ENCODE assay signal across 8 cellular contexts in the genomic region with DNA sequence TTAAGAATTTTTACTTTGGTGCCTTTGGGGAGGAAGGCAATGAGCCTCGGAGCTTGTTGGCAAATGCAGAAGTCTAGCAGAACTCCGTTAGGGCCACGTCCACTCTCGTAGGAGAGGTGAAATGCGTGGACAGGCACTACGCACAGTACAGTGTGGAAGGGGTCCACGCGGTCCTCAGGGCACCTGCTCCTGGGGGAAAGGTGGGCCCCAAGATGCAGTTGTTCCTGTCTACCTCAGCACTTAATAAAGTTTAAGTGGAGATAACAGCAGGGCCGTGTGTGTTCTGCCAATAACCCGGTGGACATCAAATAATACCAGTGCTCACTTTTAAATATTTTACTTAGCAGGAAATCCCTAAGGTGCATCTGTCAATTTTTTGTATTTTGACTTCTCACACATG. TPM values are rescaled to one million over a fixed set of nuclear protein-coding genes. Genes with fewer than 3 reads are reported as not detected.
DNase-seq lines count a peak whose midpoint lies in the region; ATAC-seq, FAIRE-seq and TF ChIP-seq lines count a peak whose summit lies in the region.

No MANE protein-coding gene starts in this region.

- H3K36me3 Mint-ChIP-seq in activated naive CD4-positive, alpha-beta T cell treated with anti-CD3 and anti-CD28 coated beads, Interleukin-2, amount 10 ng/mL, durations not matched to agents 7 days and 5 days = peaks cover 3% of the 10 kb centered on the region

- H3K79me2 ChIP-seq in HepG2 (ENCODE audit: insufficient read depth, low read length) = peaks cover 46% of the 10 kb centered on the region

- FAIRE-seq in HepG2 (lab: Jason Lieb, UNC) = no peak

- H3K4me1 ChIP-seq in adipocyte (ENCODE audit: control insufficient read depth, insufficient read depth, low read length) (peaks cover 31% of the 10 kb centered on the region), HepG2 (ENCODE audit: insufficient read depth, low read length) (peaks cover 60% of the 10 kb centered on the region), tibial artery (peaks cover 0 to 48% (median 32%) of the 10 kb centered on the region in 4 donors)

- H3K4me1 Mint-ChIP-seq in activated naive CD4-positive, alpha-beta T cell treated with anti-CD3 and anti-CD28 coated beads, Interleukin-2, amount 10 ng/mL, durations not matched to agents 7 days and 5 days = peaks cover 30% of the 10 kb centered on the region

- no peak for TF ChIP-seq RAD21 in HepG2 (CRISPR knock-in tag; IDR thresholded peaks at IDR 0.05)

- H3K9me3 Mint-ChIP-seq in activated naive CD4-positive, alpha-beta T cell treated with anti-CD3 and anti-CD28 coated beads, Interleukin-2, amount 10 ng/mL, durations not matched to agents 7 days and 5 days = no peaks in the 10 kb centered on the region

- no peak for TF ChIP-seq CTCF in HepG2 (CRISPR knock-in tag; IDR thresholded peaks at IDR 0.05)
- TF ChIP-seq CTCF in tibial artery (IDR thresholded peaks at IDR 0.05) = no peak

- no peak for ATAC-seq in HepG2

- TF ChIP-seq POLR2A in HepG2 (IDR thresholded peaks at IDR 0.05; ENCODE audit: insufficient read depth in 1 of 2, low read depth in 2 of 2, low read length in 2 of 2) = no peak

- peak overlapping the region; percentile 80 for H3K4me3 Mint-ChIP-seq in activated naive CD4-positive, alpha-beta T cell treated with anti-CD3 and anti-CD28 coated beads, Interleukin-2, amount 10 ng/mL, durations not matched to agents 7 days and 5 days

- WGBS in HepG2 (ENCODE audit: low lambda C conversion rate) = 13% methylated on average over 10 of the region's 10 CpGs

- H3K27ac ChIP-seq in HepG2 (ENCODE audit: extremely low read length, insufficient read depth, low read length) (no peak overlapping the region), tibial artery (peak overlapping the region; percentile 59 to 95)

- intact Hi-C loops in HepG2 (cut with micrococcal nuclease; ENCODE audit: unreplicated experiment) = no loop called here
- intact Hi-C loops in tibial artery (cut with DNase I; ENCODE audit: low total_unique reads) = no loop called here

- peak overlapping the region; percentile 89 for H3K4me3 ChIP-seq in adipocyte (ENCODE audit: low read length)
- peak overlapping the region; percentile 63 to 95 (median 87) for H3K4me3 ChIP-seq in HepG2 (replicated peaks in 1 of 3; ENCODE audit: insufficient read depth in 1 of 3, low read depth in 2 of 3, low read length in 3 of 3)
- peak overlapping the region; percentile 65 to 83 for H3K4me3 ChIP-seq in tibial artery

- no peak for TF ChIP-seq EP300 in HepG2 (IDR thresholded peaks at IDR 0.05; ENCODE audit: low read depth in 2 of 2, low read length in 2 of 2)
- TF ChIP-seq EP300 in HepG2 (CRISPR knock-in tag; IDR thresholded peaks at IDR 0.05; ENCODE audit: borderline replicate concordance) = no peak

- H3K9me3 ChIP-seq in adipocyte (ENCODE audit: control insufficient read depth, low read length) = no peaks in the 10 kb centered on the region
- no peaks in the 10 kb centered on the region for H3K9me3 ChIP-seq in HepG2 (ENCODE audit: low read length)
- H3K9me3 ChIP-seq in tibial artery = no peaks in the 10 kb centered on the region

- in situ Hi-C loops in HepG2 (cut with HindIII; ENCODE audit: extremely low pct_ligation_motif_present, low pct_unique_long_range_greater_than_20kb) = no loop called here

- H2AFZ ChIP-seq in HepG2 (ENCODE audit: low read length) = no peak overlapping the region

- POLR2A ChIA-PET in HepG2 (lab: Yijun Ruan, JAX) = interaction anchor here (1.7 to 2.5 kb wide), 2 partner anchors 17 to 48 kb away, joined by 5 to 10 read pairs; no protein-coding TSS in a partner anchor

- H3K4me2 ChIP-seq in HepG2 (ENCODE audit: low read depth, low read length) = peak overlapping the region; percentile 78

- TSS peak; percentile 62 for BruUV-seq in HepG2 (replicated peaks; lab: Mats Ljungman, UMichigan)

- no peaks in the 10 kb centered on the region for H3K36me3 ChIP-seq in adipocyte (ENCODE audit: control insufficient read depth, insufficient read depth, low read length, severe bottlenecking)
- no peaks in the 10 kb centered on the region; a peak in 1 of 5 replicates for H3K36me3 ChIP-seq in HepG2 (replicated peaks in 1 of 2; ENCODE audit: control insufficient read depth in 1 of 2, insufficient read depth in 2 of 2, low read length in 2 of 2)
- no peaks in the 10 kb centered on the region for H3K36me3 ChIP-seq in tibial artery

- H3K27ac Mint-ChIP-seq in activated naive CD4-positive, alpha-beta T cell treated with anti-CD3 and anti-CD28 coated beads, Interleukin-2, amount 10 ng/mL, durations not matched to agents 7 days and 5 days = no peak overlapping the region

- H3K9ac ChIP-seq in adipocyte (ENCODE audit: low read length) = peak overlapping the region; percentile 79
- H3K9ac ChIP-seq in HepG2 (ENCODE audit: insufficient read depth, low read depth, low read length) = peak overlapping the region; percentile 72

- no peak for DNase-seq in activated naive CD4-positive, alpha-beta T cell treated with anti-CD3 and anti-CD28 coated beads, Interleukin-2, amount 10 ng/mL, durations not matched to agents 7 days and 5 days
- DNase-seq in activated naive CD4-positive, alpha-beta T cell (lab: John Stamatoyannopoulos, UW) = no peak
- DNase-seq in adipocyte (ENCODE audit: low read depth) (no peak), HepG2 (ENCODE audit: low spot score) (no peak), tibial artery (no peak), AG08396 (ENCODE audit: low spot score) (no peak), RKO (ENCODE audit: low spot score) (no peak)
- DNase-seq in activated CD4-positive, alpha-beta T cell treated with anti-CD3 and anti-CD28 coated beads for 4 hours = no peak

- CTCF ChIA-PET in activated naive CD4-positive, alpha-beta T cell treated with anti-CD3 and anti-CD28 coated beads, Interleukin-2, amount 10 ng/mL, durations not matched to agents 7 days and 5 days (lab: Charles Lee) = interaction anchor here (1.5 kb wide), 1 partner anchor 68 kb away, joined by 3 read pairs; no protein-coding TSS in a partner anchor
- CTCF ChIA-PET in HepG2 (lab: Yijun Ruan, JAX; ENCODE audit: low intra/inter-chr PET ratio, low total read pairs) = no interaction called here

- peaks cover 16% of the 10 kb centered on the region for H4K20me1 ChIP-seq in HepG2 (ENCODE audit: insufficient read depth, low read length)

- peaks cover 41% of the 10 kb centered on the region for H3K27me3 Mint-ChIP-seq in activated naive CD4-positive, alpha-beta T cell treated with anti-CD3 and anti-CD28 coated beads, Interleukin-2, amount 10 ng/mL, durations not matched to agents 7 days and 5 days

- no peaks in the 10 kb centered on the region for H3K27me3 ChIP-seq in adipocyte (replicated peaks; ENCODE audit: control insufficient read depth, insufficient read depth, low read length)
- H3K27me3 ChIP-seq in HepG2 (ENCODE audit: control insufficient read depth in 1 of 2, insufficient read depth in 2 of 2, low read length in 2 of 2) = no peaks in the 10 kb centered on the region; a peak in 1 of 5 replicates
- H3K27me3 ChIP-seq in tibial artery = no peaks in the 10 kb centered on the region

RNA-seq across cellular contexts. Expression of gene RAB11FIP3, which starts 1.8 kb away (rescaled TPM):
- total RNA-seq in HepG2 (2016; rRNA removed; fragmentation: Illumina TruSeq; extraction: Trizol) = 48.4 and 57.6 TPM in 2 replicates
- 25.8 and 30.3 TPM in 2 replicates for total RNA-seq in HepG2 (2016; cell fraction: cytosol; rRNA removed; fragmentation: Illumina TruSeq; extraction: Trizol; ENCODE audit: low read depth)
- 44.0 and 58.9 TPM in 2 replicates for total RNA-seq in HepG2 (2016; cell fraction: insoluble cytoplasmic fraction; rRNA removed; fragmentation: Illumina TruSeq; extraction: Trizol)
- 40.2 and 41.5 TPM in 2 replicates for total RNA-seq in HepG2 (2016; cell fraction: membrane; rRNA removed; fragmentation: Illumina TruSeq; extraction: Trizol)
- 59.9 and 60.1 TPM in 2 replicates for total RNA-seq in HepG2 (2016; cell fraction: nucleus; rRNA removed; fragmentation: Illumina TruSeq; extraction: Trizol)
- 34.3 and 42.9 TPM in 2 replicates for polyA plus RNA-seq in HepG2 (2011; rRNA removed)
- 24.6 and 38.1 TPM in 2 replicates for polyA plus RNA-seq in HepG2 (2011; cell fraction: cytosol; rRNA removed)
- polyA plus RNA-seq in HepG2 (2011; cell fraction: nucleus; rRNA removed) = 166 and 200 TPM in 2 replicates
- 45.3 and 46.5 TPM in 2 replicates for polyA plus RNA-seq in HepG2 (2012)
- polyA plus RNA-seq in HepG2 (2016; cell fraction: cytosol; fragmentation: Illumina TruSeq; extraction: Trizol; ENCODE audit: low read depth) = 17.9 and 19.2 TPM in 2 replicates
- 44.6 and 51.8 TPM in 2 replicates for polyA plus RNA-seq in HepG2 (2016; cell fraction: insoluble cytoplasmic fraction; fragmentation: Illumina TruSeq; extraction: Trizol; ENCODE audit: low read depth)
- 28.0 and 28.9 TPM in 2 replicates for polyA plus RNA-seq in HepG2 (2016; cell fraction: membrane; fragmentation: Illumina TruSeq; extraction: Trizol; ENCODE audit: low read depth)
- polyA plus RNA-seq in HepG2 (2016; cell fraction: nucleus; fragmentation: Illumina TruSeq; extraction: Trizol; ENCODE audit: insufficient read depth, low read depth) = 144 and 150 TPM in 2 replicates
- 9.5 and 51.6 TPM in 2 replicates for polyA minus RNA-seq in HepG2 (2011; rRNA and poly(A)+ RNA removed; ENCODE audit: low replicate concordance)
- polyA minus RNA-seq in HepG2 (2011; cell fraction: cytosol; rRNA and poly(A)+ RNA removed) = 18.2 and 21.5 TPM in 2 replicates
- 58.2 and 72.2 TPM in 2 replicates for polyA minus RNA-seq in HepG2 (2011; cell fraction: nucleus; rRNA and poly(A)+ RNA removed)

RNA-seq across cellular contexts. Expression of gene DECR2, which starts 25.6 kb away (rescaled TPM):
- total RNA-seq in HepG2 (2016; rRNA removed; fragmentation: Illumina TruSeq; extraction: Trizol) = 27.8 and 36.3 TPM in 2 replicates
- total RNA-seq in HepG2 (2016; cell fraction: cytosol; rRNA removed; fragmentation: Illumina TruSeq; extraction: Trizol; ENCODE audit: low read depth) = 22.1 and 28.4 TPM in 2 replicates
- total RNA-seq in HepG2 (2016; cell fraction: insoluble cytoplasmic fraction; rRNA removed; fragmentation: Illumina TruSeq; extraction: Trizol) = 28.1 and 37.2 TPM in 2 replicates
- total RNA-seq in HepG2 (2016; cell fraction: membrane; rRNA removed; fragmentation: Illumina TruSeq; extraction: Trizol) = 22.1 and 27.1 TPM in 2 replicates
- total RNA-seq in HepG2 (2016; cell fraction: nucleus; rRNA removed; fragmentation: Illumina TruSeq; extraction: Trizol) = 34.5 and 35.9 TPM in 2 replicates
- polyA plus RNA-seq in HepG2 (2011; rRNA removed) = 44.6 and 51.2 TPM in 2 replicates
- 29.5 and 53.6 TPM in 2 replicates for polyA plus RNA-seq in HepG2 (2011; cell fraction: cytosol; rRNA removed)
- 220 and 244 TPM in 2 replicates for polyA plus RNA-seq in HepG2 (2011; cell fraction: nucleus; rRNA removed)
- 22.1 and 23.1 TPM in 2 replicates for polyA plus RNA-seq in HepG2 (2012)
- polyA plus RNA-seq in HepG2 (2016; cell fraction: cytosol; fragmentation: Illumina TruSeq; extraction: Trizol; ENCODE audit: low read depth) = 13.3 and 15.1 TPM in 2 replicates
- 31.8 and 35.2 TPM in 2 replicates for polyA plus RNA-seq in HepG2 (2016; cell fraction: insoluble cytoplasmic fraction; fragmentation: Illumina TruSeq; extraction: Trizol; ENCODE audit: low read depth)
- polyA plus RNA-seq in HepG2 (2016; cell fraction: membrane; fragmentation: Illumina TruSeq; extraction: Trizol; ENCODE audit: low read depth) = 19.1 and 19.5 TPM in 2 replicates
- 124 and 131 TPM in 2 replicates for polyA plus RNA-seq in HepG2 (2016; cell fraction: nucleus; fragmentation: Illumina TruSeq; extraction: Trizol; ENCODE audit: insufficient read depth, low read depth)
- polyA minus RNA-seq in HepG2 (2011; rRNA and poly(A)+ RNA removed; ENCODE audit: low replicate concordance) = 15.9 and 53.9 TPM in 2 replicates
- 17.0 and 17.7 TPM in 2 replicates for polyA minus RNA-seq in HepG2 (2011; cell fraction: cytosol; rRNA and poly(A)+ RNA removed)
- polyA minus RNA-seq in HepG2 (2011; cell fraction: nucleus; rRNA and poly(A)+ RNA removed) = 25.4 and 25.9 TPM in 2 replicates

RNA-seq across cellular contexts. Expression of gene NME4, which starts 30.3 kb away (rescaled TPM):
- 82.8 and 121 TPM in 2 replicates for total RNA-seq in HepG2 (2016; rRNA removed; fragmentation: Illumina TruSeq; extraction: Trizol)
- 711 and 716 TPM in 2 replicates for total RNA-seq in HepG2 (2016; cell fraction: cytosol; rRNA removed; fragmentation: Illumina TruSeq; extraction: Trizol; ENCODE audit: low read depth)
- total RNA-seq in HepG2 (2016; cell fraction: insoluble cytoplasmic fraction; rRNA removed; fragmentation: Illumina TruSeq; extraction: Trizol) = 79.6 and 119 TPM in 2 replicates
- 463 and 513 TPM in 2 replicates for total RNA-seq in HepG2 (2016; cell fraction: membrane; rRNA removed; fragmentation: Illumina TruSeq; extraction: Trizol)
- 47.7 and 52.8 TPM in 2 replicates for total RNA-seq in HepG2 (2016; cell fraction: nucleus; rRNA removed; fragmentation: Illumina TruSeq; extraction: Trizol)
- polyA plus RNA-seq in HepG2 (2011; rRNA removed) = 263 and 275 TPM in 2 replicates
- polyA plus RNA-seq in HepG2 (2011; cell fraction: cytosol; rRNA removed) = 199 and 344 TPM in 2 replicates
- 245 and 274 TPM in 2 replicates for polyA plus RNA-seq in HepG2 (2011; cell fraction: nucleus; rRNA removed)
- polyA plus RNA-seq in HepG2 (2012) = 136 and 145 TPM in 2 replicates
- 1,773 and 1,829 TPM in 2 replicates for polyA plus RNA-seq in HepG2 (2016; cell fraction: cytosol; fragmentation: Illumina TruSeq; extraction: Trizol; ENCODE audit: low read depth)
- 189 and 200 TPM in 2 replicates for polyA plus RNA-seq in HepG2 (2016; cell fraction: insoluble cytoplasmic fraction; fragmentation: Illumina TruSeq; extraction: Trizol; ENCODE audit: low read depth)
- polyA plus RNA-seq in HepG2 (2016; cell fraction: membrane; fragmentation: Illumina TruSeq; extraction: Trizol; ENCODE audit: low read depth) = 997 and 1,012 TPM in 2 replicates
- polyA plus RNA-seq in HepG2 (2016; cell fraction: nucleus; fragmentation: Illumina TruSeq; extraction: Trizol; ENCODE audit: insufficient read depth, low read depth) = 195 and 217 TPM in 2 replicates
- polyA minus RNA-seq in HepG2 (2011; rRNA and poly(A)+ RNA removed; ENCODE audit: low replicate concordance) = 21.3 and 147 TPM in 2 replicates
- polyA minus RNA-seq in HepG2 (2011; cell fraction: cytosol; rRNA and poly(A)+ RNA removed) = 51.2 and 63.8 TPM in 2 replicates
- polyA minus RNA-seq in HepG2 (2011; cell fraction: nucleus; rRNA and poly(A)+ RNA removed) = 27.2 and 27.9 TPM in 2 replicates

RNA-seq across cellular contexts. Expression of gene PGAP6, which starts 45.5 kb away (rescaled TPM):
- 33.7 and 52.7 TPM in 2 replicates for total RNA-seq in HepG2 (2016; rRNA removed; fragmentation: Illumina TruSeq; extraction: Trizol)
- total RNA-seq in HepG2 (2016; cell fraction: cytosol; rRNA removed; fragmentation: Illumina TruSeq; extraction: Trizol; ENCODE audit: low read depth) = 52.2 and 54.4 TPM in 2 replicates
- 27.1 and 52.1 TPM in 2 replicates for total RNA-seq in HepG2 (2016; cell fraction: insoluble cytoplasmic fraction; rRNA removed; fragmentation: Illumina TruSeq; extraction: Trizol)
- 108 and 112 TPM in 2 replicates for total RNA-seq in HepG2 (2016; cell fraction: membrane; rRNA removed; fragmentation: Illumina TruSeq; extraction: Trizol)
- 36.6 and 38.8 TPM in 2 replicates for total RNA-seq in HepG2 (2016; cell fraction: nucleus; rRNA removed; fragmentation: Illumina TruSeq; extraction: Trizol)
- 136 and 192 TPM in 2 replicates for polyA plus RNA-seq in HepG2 (2011; rRNA removed)
- 183 and 222 TPM in 2 replicates for polyA plus RNA-seq in HepG2 (2011; cell fraction: cytosol; rRNA removed)
- polyA plus RNA-seq in HepG2 (2011; cell fraction: nucleus; rRNA removed) = 308 and 324 TPM in 2 replicates
- polyA plus RNA-seq in HepG2 (2012) = 54.7 and 75.9 TPM in 2 replicates
- polyA plus RNA-seq in HepG2 (2016; cell fraction: cytosol; fragmentation: Illumina TruSeq; extraction: Trizol; ENCODE audit: low read depth) = 90.3 and 94.2 TPM in 2 replicates
- 43.3 and 54.7 TPM in 2 replicates for polyA plus RNA-seq in HepG2 (2016; cell fraction: insoluble cytoplasmic fraction; fragmentation: Illumina TruSeq; extraction: Trizol; ENCODE audit: low read depth)
- 117 and 127 TPM in 2 replicates for polyA plus RNA-seq in HepG2 (2016; cell fraction: membrane; fragmentation: Illumina TruSeq; extraction: Trizol; ENCODE audit: low read depth)
- polyA plus RNA-seq in HepG2 (2016; cell fraction: nucleus; fragmentation: Illumina TruSeq; extraction: Trizol; ENCODE audit: insufficient read depth, low read depth) = 107 and 123 TPM in 2 replicates
- 53.1 and 397 TPM in 2 replicates for polyA minus RNA-seq in HepG2 (2011; rRNA and poly(A)+ RNA removed; ENCODE audit: low replicate concordance)
- polyA minus RNA-seq in HepG2 (2011; cell fraction: cytosol; rRNA and poly(A)+ RNA removed) = 61.4 and 63.3 TPM in 2 replicates
- 26.0 and 48.0 TPM in 2 replicates for polyA minus RNA-seq in HepG2 (2011; cell fraction: nucleus; rRNA and poly(A)+ RNA removed)

RNA-seq across cellular contexts. Expression of gene MRPL28, which starts 57.0 kb away (rescaled TPM):
- 114 and 128 TPM in 2 replicates for total RNA-seq in HepG2 (2016; rRNA removed; fragmentation: Illumina TruSeq; extraction: Trizol)
- total RNA-seq in HepG2 (2016; cell fraction: cytosol; rRNA removed; fragmentation: Illumina TruSeq; extraction: Trizol; ENCODE audit: low read depth) = 30.5 and 32.3 TPM in 2 replicates
- total RNA-seq in HepG2 (2016; cell fraction: insoluble cytoplasmic fraction; rRNA removed; fragmentation: Illumina TruSeq; extraction: Trizol) = 115 and 131 TPM in 2 replicates
- total RNA-seq in HepG2 (2016; cell fraction: membrane; rRNA removed; fragmentation: Illumina TruSeq; extraction: Trizol) = 36.8 and 38.6 TPM in 2 replicates
- total RNA-seq in HepG2 (2016; cell fraction: nucleus; rRNA removed; fragmentation: Illumina TruSeq; extraction: Trizol) = 35.6 and 38.6 TPM in 2 replicates
- polyA plus RNA-seq in HepG2 (2011; rRNA removed) = 121 and 135 TPM in 2 replicates
- 141 and 211 TPM in 2 replicates for polyA plus RNA-seq in HepG2 (2011; cell fraction: cytosol; rRNA removed)
- 65.0 and 69.2 TPM in 2 replicates for polyA plus RNA-seq in HepG2 (2011; cell fraction: nucleus; rRNA removed)
- 50.0 and 56.2 TPM in 2 replicates for polyA plus RNA-seq in HepG2 (2012)
- 35.7 and 36.6 TPM in 2 replicates for polyA plus RNA-seq in HepG2 (2016; cell fraction: cytosol; fragmentation: Illumina TruSeq; extraction: Trizol; ENCODE audit: low read depth)
- 162 and 166 TPM in 2 replicates for polyA plus RNA-seq in HepG2 (2016; cell fraction: insoluble cytoplasmic fraction; fragmentation: Illumina TruSeq; extraction: Trizol; ENCODE audit: low read depth)
- 35.5 and 36.2 TPM in 2 replicates for polyA plus RNA-seq in HepG2 (2016; cell fraction: membrane; fragmentation: Illumina TruSeq; extraction: Trizol; ENCODE audit: low read depth)
- polyA plus RNA-seq in HepG2 (2016; cell fraction: nucleus; fragmentation: Illumina TruSeq; extraction: Trizol; ENCODE audit: insufficient read depth, low read depth) = 85.4 and 90.0 TPM in 2 replicates
- polyA minus RNA-seq in HepG2 (2011; rRNA and poly(A)+ RNA removed; ENCODE audit: low replicate concordance) = 51.3 and 73.8 TPM in 2 replicates
- 29.4 and 29.5 TPM in 2 replicates for polyA minus RNA-seq in HepG2 (2011; cell fraction: cytosol; rRNA and poly(A)+ RNA removed)
- 10.2 and 13.2 TPM in 2 replicates for polyA minus RNA-seq in HepG2 (2011; cell fraction: nucleus; rRNA and poly(A)+ RNA removed)
